ENCODE assay signal across 10 cellular contexts in genomic region chr14:61343471-61343870, GRCh38. TPM values are rescaled to one million over a fixed set of nuclear protein-coding genes. Genes with fewer than 3 reads are reported as not detected.
DNase-seq lines count a peak whose midpoint lies in the region; ATAC-seq, FAIRE-seq and TF ChIP-seq lines count a peak whose summit lies in the region.
"Had no signal": no experiment of that assay in that cellular context is flagged by ENCODE, and none has a peak within 500 bp of the region (broad histone marks: within the 10 kb centered on the region; RNA-seq: fewer than 3 reads in every experiment).

No MANE protein-coding gene starts in this region.

- no peak for ATAC-seq in A549
- ATAC-seq in naive thymus-derived CD4-positive, alpha-beta T cell, result no peak
- ATAC-seq in HG03039 (IDR thresholded peaks at IDR 0.05; ENCODE audit: unreplicated experiment), result no peak

- H3K27me3 Mint-ChIP-seq in dendritic cell treated with granulocyte-macrophage colony-stimulating factor and Interleukin-4, amounts not matched to agents 40 ng/mL and 50 ng/mL, for 4 days, result peaks cover 3% of the 10 kb centered on the region
- no peaks in the 10 kb centered on the region for H3K27me3 Mint-ChIP-seq in naive thymus-derived CD4-positive, alpha-beta T cell

- no peak overlapping the region for H3K4me3 Mint-ChIP-seq in dendritic cell treated with granulocyte-macrophage colony-stimulating factor and Interleukin-4, amounts not matched to agents 40 ng/mL and 50 ng/mL, for 4 days
- H3K4me3 Mint-ChIP-seq in naive thymus-derived CD4-positive, alpha-beta T cell, result peak overlapping the region; percentile 76 to 97 (median 83)
- H3K4me3 Mint-ChIP-seq: neural crest cell had no signal

- no peak for TF ChIP-seq POLR2A in A549 (IDR thresholded peaks at IDR 0.05; ENCODE audit: low read length)

- POLR2A ChIA-PET in A549 (lab: Yijun Ruan, JAX), result no interaction called here
- POLR2A ChIA-PET in naive thymus-derived CD4-positive, alpha-beta T cell (lab: Charles Lee), result interaction anchor here (0.7 to 10.5 kb wide), 10 partner anchors 10 to 590 kb away, joined by 3 to 142 read pairs (median 4); partner anchors contain the start of gene PRKCH

- WGBS in A549 (ENCODE audit: missing lambda C conversion rate), result 59% methylated on average over 1 of the region's 1 CpG

- H3K27me3 ChIP-seq in naive thymus-derived CD4-positive, alpha-beta T cell (ENCODE audit: control insufficient read depth in 2 of 2, insufficient read depth in 2 of 2, low read length in 2 of 2), result no peaks in the 10 kb centered on the region

- no peaks in the 10 kb centered on the region for H3K36me3 Mint-ChIP-seq in dendritic cell treated with granulocyte-macrophage colony-stimulating factor and Interleukin-4, amounts not matched to agents 40 ng/mL and 50 ng/mL, for 4 days (ENCODE audit: low read depth)
- H3K36me3 Mint-ChIP-seq in naive thymus-derived CD4-positive, alpha-beta T cell, result peaks cover 0 to 51% (median 13%) of the 10 kb centered on the region in 5 donors

- no peaks in the 10 kb centered on the region for H3K9me3 ChIP-seq in A549
- H3K9me3 ChIP-seq in KOPT-K1 (ENCODE audit: insufficient read depth, low read length, poor library complexity, severe bottlenecking), result no peaks in the 10 kb centered on the region
- no peaks in the 10 kb centered on the region for H3K9me3 ChIP-seq in naive thymus-derived CD4-positive, alpha-beta T cell (ENCODE audit: control insufficient read depth in 2 of 3, low read length in 3 of 3)

- intact Hi-C loops in dendritic cell treated with granulocyte-macrophage colony-stimulating factor and Interleukin-4, amounts not matched to agents 40 ng/mL and 50 ng/mL, for 4 days (cut with micrococcal nuclease), result no loop called here
- intact Hi-C loops in naive thymus-derived CD4-positive, alpha-beta T cell (cut with micrococcal nuclease), result loop anchor here (2.0 to 5.0 kb wide), 4 partner anchors 13 to 354 kb away; partner anchors contain the start of gene HIF1A (in 1 of the 2)

- no peaks in the 10 kb centered on the region for H3K9me3 Mint-ChIP-seq in dendritic cell treated with granulocyte-macrophage colony-stimulating factor and Interleukin-4, amounts not matched to agents 40 ng/mL and 50 ng/mL, for 4 days
- peaks cover 0 to 2% (median 0%) of the 10 kb centered on the region in 11 donors for H3K9me3 Mint-ChIP-seq in naive thymus-derived CD4-positive, alpha-beta T cell
- H3K9me3 Mint-ChIP-seq: neural crest cell had no signal

- CTCF ChIA-PET in A549 (lab: Yijun Ruan, JAX), result no interaction called here
- CTCF ChIA-PET in naive thymus-derived CD4-positive, alpha-beta T cell (lab: Charles Lee), result interaction anchor here (0.7 to 1.2 kb wide), 5 partner anchors 11 to 59 kb away, joined by 3 to 4 read pairs (median 4); partner anchors contain the start of gene PRKCH

- FAIRE-seq in A549 (lab: Jason Lieb, UNC), result no peak

- DNase-seq in A549 (ENCODE audit: low read depth in 1 of 2, low spot score in 1 of 2), result no peak
- DNase-seq in naive thymus-derived CD4-positive, alpha-beta T cell, result no peak
- no peak for DNase-seq in stimulated activated CD4-positive, alpha-beta T cell treated with anti-CD3 and anti-CD28 coated beads, Interleukin-1b, Interleukin-23, amount 100 ng/mL, for 48 hours
- no peak for DNase-seq in mesenteric fat pad (ENCODE audit: low spot score)
- no peak for DNase-seq in SIG-M5 treated with dmso at 0.1 percent for 504 hours (lab: John Stamatoyannopoulos, UW; ENCODE audit: unreplicated experiment)

- no peak for TF ChIP-seq EP300 in A549 (IDR thresholded peaks at IDR 0.05)

- peaks cover 6% of the 10 kb centered on the region; the same call in 1 of the 3 replicates for H3K4me1 ChIP-seq in A549
- H3K4me1 ChIP-seq in naive thymus-derived CD4-positive, alpha-beta T cell (ENCODE audit: control insufficient read depth in 2 of 2, insufficient read depth in 2 of 2, low read length in 2 of 2), result peaks cover 92 to 93% of the 10 kb centered on the region in 2 donors

- TF ChIP-seq CTCF in A549 (IDR thresholded peaks at IDR 0.05), result no peak

- H3K4me1 Mint-ChIP-seq in dendritic cell treated with granulocyte-macrophage colony-stimulating factor and Interleukin-4, amounts not matched to agents 40 ng/mL and 50 ng/mL, for 4 days (ENCODE audit: low read depth), result peaks cover 63% of the 10 kb centered on the region
- peaks cover 8 to 94% (median 82%) of the 10 kb centered on the region in 7 donors for H3K4me1 Mint-ChIP-seq in naive thymus-derived CD4-positive, alpha-beta T cell

- H3K4me2 ChIP-seq in A549, result no peak overlapping the region

- no peak for TF ChIP-seq RAD21 in A549 (conservative IDR thresholded peaks at IDR 0.05 in 1 of 2, IDR thresholded peaks at IDR 0.05 in 1 of 2)

- peaks cover 6% of the 10 kb centered on the region for H3K36me3 ChIP-seq in KOPT-K1 (ENCODE audit: insufficient read depth, low read length)
- H3K36me3 ChIP-seq in naive thymus-derived CD4-positive, alpha-beta T cell (ENCODE audit: control insufficient read depth in 2 of 3, insufficient read depth in 3 of 3, low read length in 3 of 3), result no peaks in the 10 kb centered on the region

- no peak overlapping the region for H3K4me3 ChIP-seq in A549
- peak overlapping the region; percentile 28 for H3K4me3 ChIP-seq in naive thymus-derived CD4-positive, alpha-beta T cell (ENCODE audit: low read length)

- peak overlapping the region; percentile 88 for H3K27ac Mint-ChIP-seq in dendritic cell treated with granulocyte-macrophage colony-stimulating factor and Interleukin-4, amounts not matched to agents 40 ng/mL and 50 ng/mL, for 4 days
- H3K27ac Mint-ChIP-seq in naive thymus-derived CD4-positive, alpha-beta T cell, result peak overlapping the region in 8 of 9 donors; percentile 92 to 100 (median 98)

- H3K27ac ChIP-seq in A549 (no peak overlapping the region), KOPT-K1 (ENCODE audit: low read depth, low read length, poor library complexity, severe bottlenecking) (peak overlapping the region; percentile 98)
- H3K27ac ChIP-seq in naive thymus-derived CD4-positive, alpha-beta T cell (ENCODE audit: low read depth, low read length), result peak overlapping the region; percentile 76
- H3K27ac ChIP-seq: HL-60 had no signal

TF ChIP-seq in A549, 52 proteins besides CTCF, POLR2A, EP300 and RAD21:
- TF ChIP-seq RCOR1 (IDR thresholded peaks at IDR 0.05; ENCODE audit: low read depth, low read length) (no peak), CEBPB (IDR thresholded peaks at IDR 0.05) (peak; percentile 30 to 36; a peak in 2 of 4 replicates)

RNA-seq across cellular contexts. Expression of gene PRKCH, which starts 22.1 kb away (rescaled TPM):
- polyA plus RNA-seq in A549 (2011; rRNA removed), result 8.5 and 10.0 TPM in 2 replicates
- polyA plus RNA-seq in A549 (2012; cell fraction: cytosol; rRNA removed), result 5.0 and 5.5 TPM in 2 replicates
- 2.6 and 5.0 TPM in 2 replicates for polyA plus RNA-seq in A549 (2012; cell fraction: nucleus; rRNA removed)
- polyA plus RNA-seq in A549 (2017; fragmentation: RNase III; extraction: RNeasy Plus Mini Kit Qiagen cat#74134 plus additional on column Dnase treatment), result 9.4 to 12.0 TPM (median 10.2 TPM) in 3 replicates
- polyA minus RNA-seq in A549 (2011; rRNA and poly(A)+ RNA removed), result 8.9 and 15.3 TPM in 2 replicates
- total RNA-seq in naive thymus-derived CD4-positive, alpha-beta T cell, result 100 to 1,000 TPM; 224 to 359 (median 320) TPM
- 100 to 1,000 TPM; 191 to 285 TPM for polyA plus RNA-seq in naive thymus-derived CD4-positive, alpha-beta T cell
- 43.0 TPM for total RNA-seq in mesenteric fat pad

Comparison
In these comparisons a context has a peak if more than half of its experiments do, and no peak if none do; other contexts are left out.
1. H3K27ac ChIP-seq: peak in KOPT-K1 (single experiment) and naive thymus-derived CD4-positive, alpha-beta T cell (single experiment); none in A549 (0 of 2).